In the genomic region with DNA sequence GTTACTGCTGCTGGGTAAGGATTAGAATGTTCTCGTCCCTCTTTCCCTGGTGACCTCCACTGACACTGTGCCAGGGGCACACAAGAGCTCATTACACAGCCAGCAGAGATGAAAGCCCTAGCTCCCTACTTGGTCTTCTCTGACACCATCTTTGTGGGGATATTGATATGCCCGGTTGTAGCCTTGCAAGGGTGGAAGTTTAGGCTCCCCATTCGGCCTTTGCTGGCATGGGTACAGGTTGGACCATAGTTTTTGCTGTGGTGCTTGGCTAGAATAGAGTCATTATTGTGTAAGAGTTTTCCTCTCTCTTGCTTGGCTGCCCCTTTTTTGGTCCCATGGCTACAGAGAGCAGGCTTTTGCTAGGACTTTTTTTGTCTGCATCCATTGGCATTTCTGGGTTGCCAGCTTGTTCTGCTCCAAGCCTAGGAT, we compare ENCODE assay signal across 21 cellular contexts. TPM values are rescaled to one million over a fixed set of nuclear protein-coding genes. Genes with fewer than 3 reads are reported as not detected.
DNase-seq lines count a peak whose midpoint lies in the region; ATAC-seq, FAIRE-seq and TF ChIP-seq lines count a peak whose summit lies in the region.
"Had no signal": no experiment of that assay in that cellular context is flagged by ENCODE, and none has a peak within 500 bp of the region (broad histone marks: within the 10 kb centered on the region; RNA-seq: fewer than 3 reads in every experiment).

No MANE protein-coding gene starts in this region.

- TF ChIP-seq CTCF in left ventricle myocardium inferior (IDR thresholded peaks at IDR 0.05; ENCODE audit: borderline replicate concordance), result no peak
- TF ChIP-seq CTCF in pancreas (IDR thresholded peaks at IDR 0.05), result no peak

- DNase-seq in stimulated activated naive CD8-positive, alpha-beta T cell treated with anti-CD3 and anti-CD28 coated beads, Interleukin-15, Interleukin-2, amounts not matched to agents 100 U/mL and 50 U/mL, for 24 hours, result no peak
- no peak for DNase-seq in left ventricle myocardium inferior
- no peak for DNase-seq in memory B cell (ENCODE audit: low spot score in 2 of 2)
- no peak for DNase-seq in pancreas
- DNase-seq in iPS-NIHi11 (ENCODE audit: low spot score), result no peak
- DNase-seq: CD8-positive, alpha-beta T cell; DMS 273 treated with DMSO at 0.1 percent for 48 hours; GF-D8; Karpas-422; MM.1S; NCI-H1105; NCI-H1694; NCI-H2107; NCI-H2227 treated with DMSO at 0.1 percent for 48 hours; NCI-H524 had no signal

- intact Hi-C loops in left ventricle myocardium inferior (cut with micrococcal nuclease), result no loop called here
- intact Hi-C loops in pancreas (cut with DNase I), result no loop called here

- no peaks in the 10 kb centered on the region for H3K27me3 ChIP-seq in left ventricle myocardium inferior (ENCODE audit: low read depth)
- no peaks in the 10 kb centered on the region for H3K27me3 ChIP-seq in pancreas
- H3K27me3 ChIP-seq: BLaER1 had no signal

- WGBS in pancreas, 2 donors, result 84 to 93% methylated on average over 3 of the region's 3 CpGs

- H3K27ac ChIP-seq in left ventricle myocardium inferior (replicated peaks) (peak overlapping the region; percentile 5), pancreas (no peak overlapping the region)
- H3K27ac ChIP-seq: BLaER1 had no signal

- H3K4me3 Mint-ChIP-seq in stimulated activated naive CD8-positive, alpha-beta T cell treated with anti-CD3 and anti-CD28 coated beads, Interleukin-15, Interleukin-2, amounts not matched to agents 100 ng/mL and 50 ng/mL, for 24 hours, result no peak overlapping the region
- no peak overlapping the region for H3K4me3 Mint-ChIP-seq in memory B cell
- H3K4me3 Mint-ChIP-seq: CD8-positive, alpha-beta T cell; GM23338 had no signal

- ATAC-seq in stimulated activated naive CD8-positive, alpha-beta T cell treated with anti-CD3 and anti-CD28 coated beads, Interleukin-15, Interleukin-2, amounts not matched to agents 100 U/mL and 50 U/mL, for 24 hours, result no peak
- ATAC-seq in memory B cell (ENCODE audit: low read depth) (no peak), pancreas (no peak), GM21619 (IDR thresholded peaks at IDR 0.05; ENCODE audit: unreplicated experiment) (no peak), GM21360 (IDR thresholded peaks at IDR 0.05; ENCODE audit: unreplicated experiment) (no peak)
- ATAC-seq: CD8-positive, alpha-beta T cell; GM23338; HCT116 had no signal

- H3K27me3 Mint-ChIP-seq in stimulated activated naive CD8-positive, alpha-beta T cell treated with anti-CD3 and anti-CD28 coated beads, Interleukin-15, Interleukin-2, amounts not matched to agents 100 ng/mL and 50 ng/mL, for 24 hours, result no peaks in the 10 kb centered on the region
- no peaks in the 10 kb centered on the region for H3K27me3 Mint-ChIP-seq in memory B cell

- no peaks in the 10 kb centered on the region for H3K9me3 ChIP-seq in left ventricle myocardium inferior (replicated peaks)
- H3K9me3 ChIP-seq in pancreas, result no peaks in the 10 kb centered on the region
- H3K9me3 ChIP-seq: BLaER1 had no signal

- H3K4me1 ChIP-seq in left ventricle myocardium inferior (peaks cover 65% of the 10 kb centered on the region), pancreas (peaks cover 8 to 23% (median 18%) of the 10 kb centered on the region in 3 donors)
- H3K4me1 ChIP-seq: BLaER1 had no signal

- H3K27ac Mint-ChIP-seq in stimulated activated naive CD8-positive, alpha-beta T cell treated with anti-CD3 and anti-CD28 coated beads, Interleukin-15, Interleukin-2, amounts not matched to agents 100 ng/mL and 50 ng/mL, for 24 hours, result peak overlapping the region; percentile 27
- peak overlapping the region; percentile 14 for H3K27ac Mint-ChIP-seq in memory B cell
- H3K27ac Mint-ChIP-seq: CD8-positive, alpha-beta T cell; GM23338 had no signal

- H3K4me3 ChIP-seq in left ventricle myocardium inferior (no peak overlapping the region), pancreas (no peak overlapping the region)
- H3K4me3 ChIP-seq: BLaER1, GM23338 had no signal

- no peak for FAIRE-seq in pancreas (lab: Jason Lieb, UNC)

- peaks cover 58% of the 10 kb centered on the region for H3K4me1 Mint-ChIP-seq in stimulated activated naive CD8-positive, alpha-beta T cell treated with anti-CD3 and anti-CD28 coated beads, Interleukin-15, Interleukin-2, amounts not matched to agents 100 ng/mL and 50 ng/mL, for 24 hours (ENCODE audit: low read depth)
- peaks cover 26% of the 10 kb centered on the region for H3K4me1 Mint-ChIP-seq in memory B cell

- peaks cover 8% of the 10 kb centered on the region for H3K9me3 Mint-ChIP-seq in stimulated activated naive CD8-positive, alpha-beta T cell treated with anti-CD3 and anti-CD28 coated beads, Interleukin-15, Interleukin-2, amounts not matched to agents 100 ng/mL and 50 ng/mL, for 24 hours
- no peaks in the 10 kb centered on the region for H3K9me3 Mint-ChIP-seq in memory B cell
- H3K9me3 Mint-ChIP-seq: CD8-positive, alpha-beta T cell; GM23338 had no signal

- H3K36me3 ChIP-seq in left ventricle myocardium inferior, result no peaks in the 10 kb centered on the region
- H3K36me3 ChIP-seq in pancreas, result no peaks in the 10 kb centered on the region
- H3K36me3 ChIP-seq: BLaER1 had no signal

- H3K36me3 Mint-ChIP-seq in stimulated activated naive CD8-positive, alpha-beta T cell treated with anti-CD3 and anti-CD28 coated beads, Interleukin-15, Interleukin-2, amounts not matched to agents 100 ng/mL and 50 ng/mL, for 24 hours (ENCODE audit: low read depth), result peaks cover 32% of the 10 kb centered on the region
- H3K36me3 Mint-ChIP-seq in memory B cell, result peaks cover 22% of the 10 kb centered on the region

RNA-seq across cellular contexts. Expression of a gene that starts 12.3 kb away (rescaled TPM):
- 132 TPM for total RNA-seq in left ventricle myocardium inferior
- 10 to 100 TPM; 50.9 to 67.4 (median 57.3) TPM for total RNA-seq in pancreas
- 10 to 100 TPM; 14.5 to 23.4 TPM for polyA plus RNA-seq in pancreas

RNA-seq across cellular contexts. Expression of a gene that starts 59.6 kb away (rescaled TPM):
- 2.5 TPM for total RNA-seq in left ventricle myocardium inferior
- total RNA-seq in pancreas, result 1 to 10 TPM in 5 of 6 donors, under 1 TPM in 1; 0.97 to 3.1 (median 1.4) TPM
- 1 to 10 TPM; 1.7 to 4.6 TPM for polyA plus RNA-seq in pancreas
